ENCODE assay signal across 27 cellular contexts in the genomic region with DNA sequence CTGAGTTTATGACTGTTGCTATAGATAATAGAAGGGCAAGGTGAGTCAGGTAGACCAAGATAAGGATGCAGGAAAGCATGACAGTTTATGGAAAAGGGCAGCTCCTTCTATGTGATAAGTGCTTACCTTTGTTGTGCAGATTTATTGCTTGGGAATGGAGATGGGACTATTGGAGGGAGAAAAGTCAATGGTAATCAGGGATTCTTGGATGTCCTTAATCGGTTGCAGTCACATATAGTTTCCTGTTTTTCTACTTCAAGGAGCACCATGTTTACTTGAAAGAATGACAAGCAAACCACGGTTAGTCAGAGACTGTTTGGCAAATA. TPM values are rescaled to one million over a fixed set of nuclear protein-coding genes. Genes with fewer than 3 reads are reported as not detected.
DNase-seq lines count a peak whose midpoint lies in the region; ATAC-seq, FAIRE-seq and TF ChIP-seq lines count a peak whose summit lies in the region.
"Had no signal": no experiment of that assay in that cellular context is flagged by ENCODE, and none has a peak within 500 bp of the region (broad histone marks: within the 10 kb centered on the region; RNA-seq: fewer than 3 reads in every experiment).

No MANE protein-coding gene starts in this region.

- H3K4me2 ChIP-seq in PC-3 (ENCODE audit: low read length) (no peak overlapping the region), H1 (ENCODE audit: insufficient read depth in 1 of 2, low read depth in 2 of 2, low read length in 2 of 2) (no peak overlapping the region; a peak in 1 of 4 replicates)

- BruUV-seq in PC-3 (replicated peaks; lab: Mats Ljungman, UMichigan), result no TSS peak

- H2AK5ac ChIP-seq in H1 (ENCODE audit: low read depth, low read length), result no peak overlapping the region

- no peak overlapping the region for H4K91ac ChIP-seq in H1 (replicated peaks; ENCODE audit: insufficient read length, low read length)

- no peak overlapping the region for H2BK5ac ChIP-seq in H1 (ENCODE audit: low read depth, low read length)

- intact Hi-C loops in PC-3 (cut with micrococcal nuclease) (no loop called here), ovary (cut with DNase I) (no loop called here)

- H3K23ac ChIP-seq in H1 (ENCODE audit: insufficient read length), result no peak overlapping the region

- no peaks in the 10 kb centered on the region for H3K36me3 ChIP-seq in PC-3 (ENCODE audit: low read depth, low read length)
- no peaks in the 10 kb centered on the region for H3K36me3 ChIP-seq in H1 (ENCODE audit: control insufficient read depth in 2 of 4, insufficient read depth in 4 of 4, low read length in 3 of 4)
- H3K36me3 ChIP-seq in small intestine (ENCODE audit: control insufficient read depth in 2 of 2, insufficient read depth in 2 of 2, low read length in 2 of 2), result no peaks in the 10 kb centered on the region
- no peaks in the 10 kb centered on the region for H3K36me3 ChIP-seq in ovary
- H3K36me3 ChIP-seq: BE2C, HAP-1, SJSA1 had no signal

- H3K14ac ChIP-seq in H1 (ENCODE audit: insufficient read length), result no peak overlapping the region

- CTCF ChIA-PET in PC-3 (lab: Charles Lee) (no interaction called here), H1 (lab: Charles Lee; ENCODE audit: partially characterized antibody) (interaction anchor here (0.5 to 2.0 kb wide), 3 partner anchors 18 to 20 kb away, joined by 3 to 4 read pairs (median 4); no protein-coding TSS in a partner anchor)

- H3K9ac ChIP-seq in PC-3 (ENCODE audit: low read length) (no peak overlapping the region), H1 (replicated peaks in 1 of 4; ENCODE audit: extremely low read depth in 1 of 4, low read depth in 3 of 4, low read length in 3 of 4) (no peak overlapping the region)
- H3K9ac ChIP-seq: GM23248 had no signal

- no peak overlapping the region for H3K4me3 ChIP-seq in PC-3 (ENCODE audit: low read length)
- no peak overlapping the region for H3K4me3 ChIP-seq in H1 (ENCODE audit: extremely low read depth in 1 of 4, insufficient read depth in 2 of 4, low read depth in 3 of 4, low read length in 4 of 4)
- H3K4me3 ChIP-seq in small intestine (ENCODE audit: low read depth in 1 of 2, low read length in 2 of 2), result no peak overlapping the region
- no peak overlapping the region for H3K4me3 ChIP-seq in ovary
- H3K4me3 ChIP-seq: GM23248, HAP-1, K562, SJSA1 had no signal

- H3K23me2 ChIP-seq in H1 (ENCODE audit: low read depth, low read length), result peaks cover 2% of the 10 kb centered on the region; the same call in 1 of the 2 replicates

- TF ChIP-seq POLR2A in H1 (IDR thresholded peaks at IDR 0.05; ENCODE audit: control extremely low read depth in 1 of 2, low read depth in 2 of 2, low read length in 2 of 2) (no peak), ovary (IDR thresholded peaks at IDR 0.05) (no peak)

- no peak overlapping the region for H2BK120ac ChIP-seq in H1 (replicated peaks; ENCODE audit: low read depth, low read length)

- H3K79me1 ChIP-seq in H1 (ENCODE audit: low read depth, low read length), result no peaks in the 10 kb centered on the region

- no peak overlapping the region for H4K8ac ChIP-seq in H1 (ENCODE audit: extremely low read depth, insufficient read depth, low read length)

- no peaks in the 10 kb centered on the region for H3K4me1 ChIP-seq in PC-3 (ENCODE audit: insufficient read depth, low read length)
- H3K4me1 ChIP-seq in H1 (replicated peaks in 1 of 4; ENCODE audit: control insufficient read depth in 3 of 4, insufficient read depth in 4 of 4, low read length in 3 of 4), result peaks cover 0 to 6% (median 4%) of the 10 kb centered on the region in 4 experiments; a peak in 4 of 7 replicates
- H3K4me1 ChIP-seq in small intestine (ENCODE audit: control insufficient read depth in 2 of 2, insufficient read depth in 1 of 2, low read depth in 1 of 2, low read length in 1 of 2), result no peaks in the 10 kb centered on the region
- no peaks in the 10 kb centered on the region for H3K4me1 ChIP-seq in ovary (ENCODE audit: insufficient read depth)
- H3K4me1 ChIP-seq: BE2C, HAP-1, SJSA1 had no signal

- H3K4ac ChIP-seq in H1 (replicated peaks; ENCODE audit: insufficient read length, low read depth, low read length), result no peak overlapping the region

- H3K79me2 ChIP-seq in PC-3 (ENCODE audit: low read length), result no peaks in the 10 kb centered on the region
- H3K79me2 ChIP-seq in H1 (ENCODE audit: control insufficient read depth in 1 of 2, insufficient read depth in 2 of 2, low read length in 2 of 2), result no peaks in the 10 kb centered on the region

- no peaks in the 10 kb centered on the region for H4K20me1 ChIP-seq in PC-3 (ENCODE audit: low read length)
- no peaks in the 10 kb centered on the region for H4K20me1 ChIP-seq in H1 (replicated peaks in 1 of 2; ENCODE audit: control insufficient read depth in 1 of 2, insufficient read depth in 2 of 2, low read length in 2 of 2)

- no peak overlapping the region for H3K56ac ChIP-seq in H1 (replicated peaks; ENCODE audit: insufficient read length, low read depth, low read length)

- H2BK20ac ChIP-seq in H1 (ENCODE audit: low read length), result no peak overlapping the region

- no peak overlapping the region for H3K18ac ChIP-seq in H1 (ENCODE audit: extremely low read depth, low read length)

- no peaks in the 10 kb centered on the region for H3K9me2 ChIP-seq in PC-3 (replicated peaks; ENCODE audit: low read length)

- no peak for TF ChIP-seq CTCF in PC-3 (conservative IDR thresholded peaks at IDR 0.05; ENCODE audit: low read depth, low read length)
- no peak for TF ChIP-seq CTCF in H1 (IDR thresholded peaks at IDR 0.05; ENCODE audit: control extremely low read depth in 1 of 3, insufficient read depth in 1 of 3, low read depth in 1 of 3, low read length in 3 of 3)
- no peak for TF ChIP-seq CTCF in ovary (IDR thresholded peaks at IDR 0.05)

- no peak for TF ChIP-seq RAD21 in H1 (IDR thresholded peaks at IDR 0.05 in 1 of 2, conservative IDR thresholded peaks at IDR 0.05 in 1 of 2; ENCODE audit: low read depth in 2 of 2, low read length in 2 of 2)

- no peak overlapping the region for H3K27ac ChIP-seq in PC-3 (ENCODE audit: low read length)
- no peak overlapping the region for H3K27ac ChIP-seq in H1 (ENCODE audit: low read depth, low read length)
- no peak overlapping the region for H3K27ac ChIP-seq in small intestine (ENCODE audit: low read depth in 1 of 2, low read length in 1 of 2)
- H3K27ac ChIP-seq in ovary, result no peak overlapping the region
- H3K27ac ChIP-seq: GM23248, SJSA1 had no signal

- ATAC-seq in PC-3, result no peak; the same call in 1 of the 2 replicates
- ATAC-seq: K562 had no signal

- no peak overlapping the region for H4K5ac ChIP-seq in H1 (ENCODE audit: insufficient read length, low read depth, low read length)

- H2BK15ac ChIP-seq in H1 (ENCODE audit: low read length), result no peak overlapping the region

- no peaks in the 10 kb centered on the region for H3F3A ChIP-seq in PC-3 (ENCODE audit: low read length, unreplicated experiment)

- H2AFZ ChIP-seq in PC-3 (ENCODE audit: low read length), result no peak overlapping the region
- H2AFZ ChIP-seq in H1 (ENCODE audit: low read length), result no peak overlapping the region
- H2AFZ ChIP-seq: GM23248 had no signal

- DNase-seq in ELR (ENCODE audit: low read depth), result peak; percentile 41
- DNase-seq in PC-3, result peak; percentile 19
- DNase-seq in H1 (ENCODE audit: low read depth in 1 of 2, low spot score in 2 of 2), result no peak
- peak; percentile 11 for DNase-seq in small intestine
- DNase-seq in central memory CD4-positive, alpha-beta T cell, result no peak
- no peak for DNase-seq in ovary
- no peak for DNase-seq in NCI-H446 (lab: John Stamatoyannopoulos, UW)
- DNase-seq: 8988T; ACHN; BE2C; DMS153; DND-41; GM23248; Kasumi-1; MV-4-11; NCI-H1105; NCI-H1436 treated with DMSO at 0.1 percent for 48 hours; NCI-H187 treated with DMSO at 0.1 percent for 48 hours; NCI-H446 treated with DMSO at 0.1 percent for 48 hours; NCI-H526; NCI-H82; NK-92 treated with Interleukin-12 subunit alpha and Interleukin-12 subunit beta, amount 100 ng/mL, for 24 hours; Right ventricle myocardium superior; RPMI8226 had no signal

- POLR2A ChIA-PET in PC-3 (lab: Charles Lee; ENCODE audit: unreplicated experiment) (no interaction called here), H1 (lab: Charles Lee; ENCODE audit: partially characterized antibody) (no interaction called here)

- H3K27me3 ChIP-seq in PC-3 (ENCODE audit: low read length) (no peaks in the 10 kb centered on the region), H1 (replicated peaks in 1 of 4; ENCODE audit: control insufficient read depth in 3 of 4, extremely low read depth in 1 of 4, insufficient read depth in 3 of 4, low read length in 3 of 4) (no peaks in the 10 kb centered on the region), small intestine (ENCODE audit: control insufficient read depth in 2 of 2, insufficient read depth in 2 of 2, low read length in 2 of 2) (no peaks in the 10 kb centered on the region), ovary (no peaks in the 10 kb centered on the region)
- H3K27me3 ChIP-seq: BE2C, SJSA1 had no signal

- no peaks in the 10 kb centered on the region for H3K9me3 ChIP-seq in PC-3 (ENCODE audit: low read length)
- H3K9me3 ChIP-seq in H1 (ENCODE audit: insufficient read depth in 2 of 2, low read depth in 1 of 2, low read length in 1 of 2), result no peaks in the 10 kb centered on the region
- no peaks in the 10 kb centered on the region for H3K9me3 ChIP-seq in small intestine (ENCODE audit: control insufficient read depth, low read depth)
- H3K9me3 ChIP-seq in ovary, result no peaks in the 10 kb centered on the region
- H3K9me3 ChIP-seq: BE2C, HAP-1, SJSA1 had no signal

- no peak for TF ChIP-seq EP300 in H1 (IDR thresholded peaks at IDR 0.05; ENCODE audit: borderline replicate concordance in 1 of 2, low read depth in 2 of 2, low read length in 2 of 2)
- no peak for TF ChIP-seq EP300 in ovary (IDR thresholded peaks at IDR 0.05)

- FAIRE-seq in H1 (lab: Jason Lieb, UNC) (peak; percentile 75), small intestine (lab: Jason Lieb, UNC) (no peak)
- FAIRE-seq: K562 had no signal

- no peak overlapping the region for H2BK12ac ChIP-seq in H1 (ENCODE audit: low read depth, low read length)

- 74% methylated on average over 2 of the region's 2 CpGs; no CpG with 5 or more reads in 1 of the 2 experiments for WGBS in H1 (ENCODE audit: extremely low coverage in 1 of 2, insufficient coverage in 1 of 2, insufficient read length in 1 of 2, insufficient replicate concordance in 2 of 2, low coverage in 1 of 2, low lambda C conversion rate in 2 of 2, missing lambda C conversion rate in 1 of 2), 2 experiments
- WGBS in small intestine, 3 donors, result 25 to 41% (median 31%) methylated on average over 2 of the region's 2 CpGs
- WGBS in ovary, 3 donors, result 31 to 40% (median 35%) methylated on average over 2 of the region's 2 CpGs

RNA-seq across cellular contexts. Expression of gene L3MBTL3, which starts 17.2 kb away (rescaled TPM):
- total RNA-seq in PC-3 (2014; rRNA removed) (3.0 and 3.1 TPM in 2 replicates), ovary (10 to 100 TPM in 6 of 7 donors, 1 to 10 TPM in 1; 6.5 to 17.9 (median 14.1) TPM)
- 15.8 and 17.2 TPM in 2 replicates for total RNA-seq in H1 (2021; fragmentation: NEBNext Ultra II Directional; extraction: Animal tissue kit (Norgen Biotek cat#: 25700))
- polyA plus RNA-seq in H1 (2011; rRNA removed) (3.7 and 3.9 TPM in 2 replicates), small intestine (1 to 10 TPM; 1.3 to 3.0 (median 1.4) TPM), ovary (10 to 100 TPM in 1 of 2 donors, 1 to 10 TPM in 1; 7.9 to 13.5 TPM)
- 8.4 TPM for polyA plus RNA-seq in H1 (2011; cell fraction: cytosol; rRNA removed)
- 3.9 TPM for polyA plus RNA-seq in H1 (2011; cell fraction: nucleus; rRNA removed)
- polyA plus RNA-seq in H1 (2012, experiment 1 of 2), result 9.7 to 11.5 TPM (median 10.4 TPM) in 4 replicates
- 0.51 TPM for polyA plus RNA-seq in H1 (2012, experiment 2 of 2)
- polyA plus RNA-seq in H1 (2013, experiment 1 of 2), result 5.8 TPM
- polyA plus RNA-seq in H1 (2013, experiment 2 of 2), result 6.3 TPM
- 5.7 and 9.1 TPM in 2 replicates for polyA minus RNA-seq in H1 (2011; rRNA and poly(A)+ RNA removed)
- 5.9 TPM for polyA minus RNA-seq in H1 (2011; cell fraction: cytosol; rRNA and poly(A)+ RNA removed)
- polyA minus RNA-seq in H1 (2011; cell fraction: nucleus; rRNA and poly(A)+ RNA removed), result 26.6 TPM

Comparison
In these comparisons a context has a peak if more than half of its experiments do, and no peak if none do; other contexts are left out.
1. DNase-seq: peak in ELR (single experiment), PC-3 (single experiment) and small intestine (single experiment); none in H1 (0 of 2), central memory CD4-positive, alpha-beta T cell (single experiment), ovary (0 of 5) and NCI-H446 (0 of 2).